Comparison of ENCODE assay signal across 27 cellular contexts in the genomic region with DNA sequence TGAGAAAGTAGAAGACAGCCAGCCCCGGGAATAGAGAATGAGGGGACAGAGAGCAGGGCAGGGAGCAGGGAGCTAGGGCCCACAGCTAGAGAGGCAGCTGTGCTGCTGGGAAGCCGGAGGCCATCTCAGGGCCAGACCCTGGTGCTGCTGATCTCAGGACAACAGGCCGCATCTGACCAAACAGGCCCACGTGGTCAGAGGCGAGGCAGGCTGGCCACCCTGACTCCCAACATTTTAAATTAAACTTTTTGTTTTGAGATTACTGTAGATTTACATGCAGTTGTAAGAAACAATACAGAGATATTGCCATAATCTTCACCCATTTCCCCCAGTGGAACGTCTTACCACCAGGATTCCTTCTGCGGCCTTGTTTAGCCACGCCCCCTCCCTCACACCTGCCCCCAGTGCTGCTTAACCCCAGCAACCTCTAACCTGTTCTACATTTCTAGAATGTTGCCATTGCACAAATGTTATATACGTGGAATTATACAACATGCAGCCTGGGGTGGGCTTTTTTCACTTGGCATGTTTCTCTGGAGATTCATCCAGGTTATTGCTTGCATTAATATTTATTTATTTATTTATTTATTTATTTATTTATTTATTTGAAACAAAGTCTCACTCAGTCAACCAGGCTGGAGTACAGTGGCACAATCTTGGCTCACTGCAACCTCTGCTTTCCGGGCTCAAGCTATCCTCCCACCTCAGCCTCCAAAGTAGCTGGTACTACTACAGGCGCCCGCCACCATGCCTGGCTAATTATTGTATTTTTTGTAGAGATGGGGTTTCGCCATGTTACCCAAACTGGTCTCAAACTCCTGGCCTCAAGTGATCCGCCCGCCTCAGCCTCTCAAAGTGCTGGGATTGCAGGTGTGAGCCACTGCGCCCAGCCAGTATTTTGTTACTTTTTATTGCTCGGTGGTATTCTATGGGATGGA. TPM values are rescaled to one million over a fixed set of nuclear protein-coding genes. Genes with fewer than 3 reads are reported as not detected.
DNase-seq lines count a peak whose midpoint lies in the region; ATAC-seq and TF ChIP-seq lines count a peak whose summit lies in the region.
"Had no signal": no experiment of that assay in that cellular context is flagged by ENCODE, and none has a peak within 500 bp of the region (broad histone marks: within the 10 kb centered on the region; RNA-seq: fewer than 3 reads in every experiment).

No MANE protein-coding gene starts in this region.

- H3K9ac ChIP-seq in Loucy (ENCODE audit: low read depth, low read length, poor library complexity, severe bottlenecking) (no peak overlapping the region), colonic mucosa (ENCODE audit: low read depth in 2 of 2, low read length in 2 of 2) (no peak overlapping the region)
- H3K9ac ChIP-seq: BLaER1 treated with 17β-estradiol and CSF1 and Interleukin-3, amounts not matched to agents 10 nM and 100 nM had no signal

- H3K27ac ChIP-seq in transverse colon (no peak overlapping the region), colonic mucosa (no peak overlapping the region)
- H3K27ac ChIP-seq: BLaER1 treated with 17β-estradiol and CSF1 and Interleukin-3, amounts not matched to agents 10 nM and 100 nM had no signal

- peaks cover 8% of the 10 kb centered on the region; the same call in 1 of the 2 replicates for H3K9me3 ChIP-seq in Loucy (ENCODE audit: insufficient read depth, low read depth, low read length)
- H3K9me3 ChIP-seq in transverse colon: no peaks in the 10 kb centered on the region
- no peaks in the 10 kb centered on the region for H3K9me3 ChIP-seq in colonic mucosa

- no peak for TF ChIP-seq EP300 in transverse colon (IDR thresholded peaks at IDR 0.05; ENCODE audit: low read depth)

- intact Hi-C loops in transverse colon (cut with DNase I; ENCODE audit: low total_unique reads) (no loop called here), colonic mucosa (cut with DNase I) (no loop called here)

- peak overlapping the region; percentile 20 for H3K27ac Mint-ChIP-seq in activated naive CD4-positive, alpha-beta T cell treated with anti-CD3 and anti-CD28 coated beads, Interleukin-2, amount 10 ng/mL, durations not matched to agents 7 days and 5 days
- H3K27ac Mint-ChIP-seq: stimulated activated effector memory CD8-positive, alpha-beta T cell treated with anti-CD3 and anti-CD28 coated beads, Interleukin-12 subunit alpha, Interleukin-12 subunit beta, amount 100 ng/mL, for 72 hours; WTC11 had no signal

- H2AFZ ChIP-seq in Loucy (ENCODE audit: low read length): no peak overlapping the region

- no peaks in the 10 kb centered on the region for H3K79me2 ChIP-seq in Loucy (ENCODE audit: insufficient read depth, low read length)

- H3K9me3 Mint-ChIP-seq in activated naive CD4-positive, alpha-beta T cell treated with anti-CD3 and anti-CD28 coated beads, Interleukin-2, amount 10 ng/mL, durations not matched to agents 7 days and 5 days: no peaks in the 10 kb centered on the region
- H3K9me3 Mint-ChIP-seq: WTC11 had no signal

- WGBS in transverse colon (ENCODE audit: low coverage in 1 of 2), 2 donors: 70 to 83% methylated on average over 12 to 17 of the region's 17 CpGs

- H3K4me1 ChIP-seq in Loucy (ENCODE audit: insufficient read depth, low read length, poor library complexity, severe bottlenecking) (peaks cover 21% of the 10 kb centered on the region), transverse colon (no peaks in the 10 kb centered on the region), colonic mucosa (no peaks in the 10 kb centered on the region)
- H3K4me1 ChIP-seq: BLaER1 treated with 17β-estradiol and CSF1 and Interleukin-3, amounts not matched to agents 10 nM and 100 nM; Caco-2 had no signal

- H3K4me3 Mint-ChIP-seq in activated naive CD4-positive, alpha-beta T cell treated with anti-CD3 and anti-CD28 coated beads, Interleukin-2, amount 10 ng/mL, durations not matched to agents 7 days and 5 days: no peak overlapping the region
- H3K4me3 Mint-ChIP-seq: stimulated activated effector memory CD8-positive, alpha-beta T cell treated with anti-CD3 and anti-CD28 coated beads, Interleukin-12 subunit alpha, Interleukin-12 subunit beta, amount 100 ng/mL, for 72 hours; WTC11 had no signal

- no peaks in the 10 kb centered on the region for H3K9me2 ChIP-seq in Loucy (replicated peaks; ENCODE audit: low read depth, low read length)

- TF ChIP-seq CTCF in Loucy (conservative IDR thresholded peaks at IDR 0.05; ENCODE audit: low read length) (no peak), transverse colon (IDR thresholded peaks at IDR 0.05) (no peak), colonic mucosa (IDR thresholded peaks at IDR 0.05) (no peak)

- ATAC-seq in GM19452 (IDR thresholded peaks at IDR 0.05; ENCODE audit: unreplicated experiment): no peak
- ATAC-seq: GM12878; stimulated activated effector memory CD8-positive, alpha-beta T cell treated with anti-CD3 and anti-CD28 coated beads, Interleukin-12 subunit alpha, Interleukin-12 subunit beta, amount 100 ng/mL, for 72 hours; WTC11 had no signal

- H3K27me3 ChIP-seq in Loucy (ENCODE audit: insufficient read depth, low read length, poor library complexity, severe bottlenecking): no peaks in the 10 kb centered on the region
- H3K27me3 ChIP-seq in transverse colon: no peaks in the 10 kb centered on the region
- no peaks in the 10 kb centered on the region for H3K27me3 ChIP-seq in colonic mucosa
- H3K27me3 ChIP-seq: BLaER1 treated with 17β-estradiol and CSF1 and Interleukin-3, amounts not matched to agents 10 nM and 100 nM had no signal

- H3K4me3 ChIP-seq in Loucy (ENCODE audit: low read length, poor library complexity, severe bottlenecking): no peak overlapping the region
- no peak overlapping the region for H3K4me3 ChIP-seq in transverse colon
- no peak overlapping the region for H3K4me3 ChIP-seq in colonic mucosa
- H3K4me3 ChIP-seq: BLaER1 treated with 17β-estradiol and CSF1 and Interleukin-3, amounts not matched to agents 10 nM and 100 nM; GM12878 had no signal

- no peak for TF ChIP-seq POLR2A in transverse colon (IDR thresholded peaks at IDR 0.05)

- DNase-seq in activated naive CD4-positive, alpha-beta T cell treated with anti-CD3 and anti-CD28 coated beads, Interleukin-2, amount 10 ng/mL, durations not matched to agents 7 days and 5 days: peak; percentile 13
- DNase-seq in activated naive CD4-positive, alpha-beta T cell treated with Interleukin-2 at 50 U/mL for 16 hours: no peak
- peak; percentile 23 for DNase-seq in islet precursor cell
- DNase-seq in transverse colon: peak; percentile 5
- DNase-seq in colonic mucosa: no peak
- no peak for DNase-seq in COLO829 (ENCODE audit: low spot score)
- DNase-seq: activated CD4-positive, alpha-beta T cell treated with anti-CD3 and anti-CD28 coated beads, Interleukin-2, amount 50 U/mL, for 4 hours; activated gamma-delta T cell treated with Interleukin-2 at 50 U/mL for 16 hours; NCI-H187; NCI-H774; occipital lobe; retina; stimulated activated CD4-positive, alpha-beta T cell treated with anti-CD3 and anti-CD28 coated beads, Interleukin-2, amount 100 ng/mL, for 48 hours; T1000 had no signal

- no peaks in the 10 kb centered on the region for H4K20me1 ChIP-seq in Loucy (ENCODE audit: insufficient read depth, low read length, poor library complexity, severe bottlenecking)
- H4K20me1 ChIP-seq: BLaER1 treated with 17β-estradiol and CSF1 and Interleukin-3, amounts not matched to agents 10 nM and 100 nM had no signal

- peak overlapping the region; percentile 8 for H3K4me2 ChIP-seq in Loucy (ENCODE audit: low read depth, low read length, poor library complexity, severe bottlenecking)
- H3K4me2 ChIP-seq: BLaER1 treated with 17β-estradiol and CSF1 and Interleukin-3, amounts not matched to agents 10 nM and 100 nM had no signal

- H3K36me3 ChIP-seq in Loucy (ENCODE audit: insufficient read depth, low read length) (no peaks in the 10 kb centered on the region), transverse colon (peaks cover 0 to 9% (median 2%) of the 10 kb centered on the region in 4 donors), colonic mucosa (peaks cover 2% of the 10 kb centered on the region)
- H3K36me3 ChIP-seq: BLaER1 treated with 17β-estradiol and CSF1 and Interleukin-3, amounts not matched to agents 10 nM and 100 nM had no signal

- CTCF ChIA-PET in activated naive CD4-positive, alpha-beta T cell treated with anti-CD3 and anti-CD28 coated beads, Interleukin-2, amount 10 ng/mL, durations not matched to agents 7 days and 5 days (lab: Charles Lee): no interaction called here

- no peaks in the 10 kb centered on the region for H3K27me3 Mint-ChIP-seq in activated naive CD4-positive, alpha-beta T cell treated with anti-CD3 and anti-CD28 coated beads, Interleukin-2, amount 10 ng/mL, durations not matched to agents 7 days and 5 days

- H3F3A ChIP-seq in Loucy (ENCODE audit: low read depth): no peaks in the 10 kb centered on the region

- no peaks in the 10 kb centered on the region for H3K36me3 Mint-ChIP-seq in activated naive CD4-positive, alpha-beta T cell treated with anti-CD3 and anti-CD28 coated beads, Interleukin-2, amount 10 ng/mL, durations not matched to agents 7 days and 5 days
- H3K36me3 Mint-ChIP-seq: stimulated activated effector memory CD8-positive, alpha-beta T cell treated with anti-CD3 and anti-CD28 coated beads, Interleukin-12 subunit alpha, Interleukin-12 subunit beta, amount 100 ng/mL, for 72 hours; WTC11 had no signal

- in situ Hi-C loops in transverse colon (cut with MboI; ENCODE audit: low pct_ligation_motif_present in 1 of 4, low pct_unique_long_range_greater_than_20kb in 1 of 4, low sequenced_read_pairs in 3 of 4): no loop called here

- H3K4me1 Mint-ChIP-seq in activated naive CD4-positive, alpha-beta T cell treated with anti-CD3 and anti-CD28 coated beads, Interleukin-2, amount 10 ng/mL, durations not matched to agents 7 days and 5 days: peaks cover 2% of the 10 kb centered on the region
- H3K4me1 Mint-ChIP-seq: stimulated activated effector memory CD8-positive, alpha-beta T cell treated with anti-CD3 and anti-CD28 coated beads, Interleukin-12 subunit alpha, Interleukin-12 subunit beta, amount 100 ng/mL, for 72 hours; WTC11 had no signal

RNA-seq across cellular contexts. Expression of a gene that starts 48.6 kb away (rescaled TPM):
- total RNA-seq in transverse colon (under 1 TPM in 1 of 4 donors, not detected in 3; 0.14 TPM), colonic mucosa (under 1 TPM; 0.16 to 0.20 TPM)
- total RNA-seq: Caco-2, Daoy, dermis microvascular lymphatic vessel endothelial cell, endothelial cell of umbilical vein, glomerular endothelial cell, GM12878, kidney epithelial cell, LHCN-M2, WTC11 had no signal

Comparison
In these comparisons a context has a peak if more than half of its experiments do, and no peak if none do; other contexts are left out.
1. DNase-seq: peak in activated naive CD4-positive, alpha-beta T cell treated with anti-CD3 and anti-CD28 coated beads, Interleukin-2, amount 10 ng/mL, durations not matched to agents 7 days and 5 days (single experiment), islet precursor cell (single experiment) and transverse colon (single experiment); none in activated naive CD4-positive, alpha-beta T cell treated with Interleukin-2 at 50 U/mL for 16 hours (single experiment), colonic mucosa (single experiment) and COLO829 (single experiment).